1 cellular context compared by ENCODE assay signal in genomic region chr3:50913279-50913678, GRCh38.
TF ChIP-seq lines count a peak whose summit lies in the region.

No MANE protein-coding gene starts in this region.

TF ChIP-seq in GM23338, 12 proteins besides CTCF, POLR2A, EP300 and RAD21 (continued from another document):
- no peak for TF ChIP-seq ZNF462 (CRISPR knock-in tag; IDR thresholded peaks at IDR 0.05)
- no peak for TF ChIP-seq STAT1 (IDR thresholded peaks at IDR 0.05; ENCODE audit: unreplicated experiment)
